ENCODE assay signal across 25 cellular contexts in genomic region chr3:120427201-120427600, GRCh38. TPM values are rescaled to one million over a fixed set of nuclear protein-coding genes. Genes with fewer than 3 reads are reported as not detected.
A peak's percentile ranks its signal among the peaks of the same experiment; 100 is the strongest.
DNase-seq lines count a peak whose midpoint lies in the region; ATAC-seq and TF ChIP-seq lines count a peak whose summit lies in the region.
"Had no signal": no experiment of that assay in that cellular context is flagged by ENCODE, and none has a peak within 500 bp of the region (broad histone marks: within the 10 kb centered on the region; RNA-seq: fewer than 3 reads in every experiment).

No MANE protein-coding gene starts in this region.

- H3K36me3 Mint-ChIP-seq in WTC11 = peaks cover 29% of the 10 kb centered on the region
- H3K36me3 Mint-ChIP-seq: activated CD8-positive, alpha-beta memory T cell treated with anti-CD3 and anti-CD28 coated beads, Interleukin-2, amount 10 ng/mL, durations not matched to agents 7 days and 5 days had no signal

- H3K36me3 ChIP-seq in GM23248 (ENCODE audit: low read depth) = peaks cover 69% of the 10 kb centered on the region
- H3K36me3 ChIP-seq in gastroesophageal sphincter = peaks cover 0 to 23% of the 10 kb centered on the region in 2 donors
- H3K36me3 ChIP-seq in stomach smooth muscle (ENCODE audit: control insufficient read depth in 2 of 2, insufficient read depth in 2 of 2, low read length in 2 of 2) = peaks cover 15 to 20% of the 10 kb centered on the region in 2 donors
- H3K36me3 ChIP-seq: left lung had no signal

- H3K9me2 ChIP-seq in GM23248 (ENCODE audit: insufficient read depth) = no peaks in the 10 kb centered on the region

- peak overlapping the region; percentile 17; the same call in 1 of the 2 replicates for H3K27ac Mint-ChIP-seq in WTC11
- H3K27ac Mint-ChIP-seq: activated CD8-positive, alpha-beta memory T cell treated with anti-CD3 and anti-CD28 coated beads, Interleukin-2, amount 10 ng/mL, durations not matched to agents 7 days and 5 days; activated T-cell treated with anti-CD3 and anti-CD28 coated beads, Interleukin-2, amount 50 U/mL, for 72 hours had no signal

- no peak for TF ChIP-seq CTCF in WTC11 (IDR thresholded peaks at IDR 0.05)
- TF ChIP-seq CTCF in gastroesophageal sphincter (IDR thresholded peaks at IDR 0.05) = no peak

- H3K27me3 Mint-ChIP-seq in WTC11 (ENCODE audit: low read depth) = no peaks in the 10 kb centered on the region

- H3K4me3 ChIP-seq in GM23248 (no peak overlapping the region), gastroesophageal sphincter (no peak overlapping the region), stomach smooth muscle (ENCODE audit: low read length in 2 of 2) (no peak overlapping the region)
- H3K4me3 ChIP-seq: left lung, skin epidermis had no signal

- ATAC-seq in WTC11 (no peak), gastroesophageal sphincter (no peak), GM19397 (IDR thresholded peaks at IDR 0.05; ENCODE audit: unreplicated experiment) (no peak), HG03565 (IDR thresholded peaks at IDR 0.05; ENCODE audit: unreplicated experiment) (no peak)
- ATAC-seq: activated CD8-positive, alpha-beta memory T cell treated with anti-CD3 and anti-CD28 coated beads, Interleukin-2, amount 10 ng/mL, durations not matched to agents 7 days and 5 days; activated T-cell treated with anti-CD3 and anti-CD28 coated beads, Interleukin-2, amount 50 U/mL, for 72 hours; HCT116; left lung had no signal

- H3K4me2 ChIP-seq in GM23248 (ENCODE audit: unreplicated experiment) = peak overlapping the region; percentile 5

- H3K4me3 Mint-ChIP-seq in WTC11 = no peak overlapping the region
- H3K4me3 Mint-ChIP-seq: activated CD8-positive, alpha-beta memory T cell treated with anti-CD3 and anti-CD28 coated beads, Interleukin-2, amount 10 ng/mL, durations not matched to agents 7 days and 5 days; activated T-cell treated with anti-CD3 and anti-CD28 coated beads, Interleukin-2, amount 50 U/mL, for 72 hours; central memory CD8-positive, alpha-beta T cell had no signal

- H3K9me3 ChIP-seq in GM23248 (ENCODE audit: low read depth) = no peaks in the 10 kb centered on the region
- H3K9me3 ChIP-seq in gastroesophageal sphincter = no peaks in the 10 kb centered on the region
- H3K9me3 ChIP-seq in stomach smooth muscle (ENCODE audit: control insufficient read depth in 2 of 2, low read length in 2 of 2) = no peaks in the 10 kb centered on the region
- H3K9me3 ChIP-seq: left lung had no signal

- H3F3A ChIP-seq in GM23248 (ENCODE audit: insufficient read depth) = peaks cover 98% of the 10 kb centered on the region

- H2AFZ ChIP-seq in GM23248 = no peak overlapping the region

- no peak for TF ChIP-seq EP300 in gastroesophageal sphincter (IDR thresholded peaks at IDR 0.05)

- H3K4me1 Mint-ChIP-seq in WTC11 = peaks cover 35% of the 10 kb centered on the region
- H3K4me1 Mint-ChIP-seq: central memory CD8-positive, alpha-beta T cell had no signal

- DNase-seq in GM23248 (no peak), WTC11 (ENCODE audit: low spot score) (no peak), SIG-M5 (lab: John Stamatoyannopoulos, UW) (no peak)
- DNase-seq: activated CD4-positive, alpha-beta T cell treated with anti-CD3 and anti-CD28 coated beads, Interleukin-2, amount 50 U/mL, for 1 hour; activated CD8-positive, alpha-beta memory T cell treated with anti-CD3 and anti-CD28 coated beads, Interleukin-2, amount 10 ng/mL, durations not matched to agents 7 days and 5 days; activated naive CD4-positive, alpha-beta T cell treated with Interleukin-2 at 50 U/mL for 16 hours; activated T-cell treated with anti-CD3 and anti-CD28 coated beads, Interleukin-2, amount 50 U/mL, for 72 hours; amniotic stem cell; Calu3; foreskin fibroblast; left lung; NCI-H1105 treated with DMSO at 0.1 percent for 48 hours; NCI-H2029; NCI-H226; NCI-H82; posterior cingulate gyrus; T1000 had no signal

- H3K9ac ChIP-seq in GM23248 (peak overlapping the region; percentile 44; the same call in 1 of the 2 replicates), stomach smooth muscle (ENCODE audit: low read length in 2 of 2) (no peak overlapping the region)

- peak overlapping the region; percentile 89 for H3K27ac ChIP-seq in GM23248
- peak overlapping the region; percentile 70 to 96 (median 89) for H3K27ac ChIP-seq in gastroesophageal sphincter
- peak overlapping the region; percentile 67 for H3K27ac ChIP-seq in stomach smooth muscle (ENCODE audit: low read length)
- H3K27ac ChIP-seq: C4-2B, left lung had no signal

- TF ChIP-seq POLR2A in gastroesophageal sphincter (IDR thresholded peaks at IDR 0.05) = no peak

- POLR2A ChIA-PET in WTC11 (lab: Charles Lee) = no interaction called here

- peaks cover under 1% of the 10 kb centered on the region; the same call in 1 of the 2 replicates for H4K20me1 ChIP-seq in GM23248 (ENCODE audit: insufficient read depth)

- H3K4me1 ChIP-seq in GM23248 (ENCODE audit: insufficient read depth) (peaks cover 100% of the 10 kb centered on the region), gastroesophageal sphincter (peaks cover 54 to 100% (median 70%) of the 10 kb centered on the region in 3 donors), stomach smooth muscle (ENCODE audit: control insufficient read depth, insufficient read depth, low read length) (peaks cover 70% of the 10 kb centered on the region)

- CTCF ChIA-PET in WTC11 (lab: Charles Lee) = no interaction called here

- in situ Hi-C loops in GM23248 (cut with MboI) = no loop called here

- H3K27me3 ChIP-seq in GM23248 (replicated peaks; ENCODE audit: insufficient read depth) = no peaks in the 10 kb centered on the region
- H3K27me3 ChIP-seq in gastroesophageal sphincter = no peaks in the 10 kb centered on the region
- H3K27me3 ChIP-seq in stomach smooth muscle (ENCODE audit: control insufficient read depth in 1 of 2, insufficient read depth in 2 of 2, low read length in 2 of 2) = no peaks in the 10 kb centered on the region
- H3K27me3 ChIP-seq: left lung had no signal

- H3K79me2 ChIP-seq in GM23248 (ENCODE audit: insufficient read depth) = peaks cover 94% of the 10 kb centered on the region

- no peaks in the 10 kb centered on the region for H3K9me3 Mint-ChIP-seq in WTC11
- H3K9me3 Mint-ChIP-seq: activated T-cell treated with anti-CD3 and anti-CD28 coated beads, Interleukin-2, amount 50 U/mL, for 72 hours; central memory CD8-positive, alpha-beta T cell had no signal

TF ChIP-seq in WTC11, 78 proteins besides CTCF, POLR2A, EP300 and RAD21 (continues in another document):
- TF ChIP-seq TEAD1 (CRISPR knock-in tag; IDR thresholded peaks at IDR 0.05) = no peak
- TF ChIP-seq JAZF1 (CRISPR knock-in tag; IDR thresholded peaks at IDR 0.05) = no peak
- TF ChIP-seq CREM (CRISPR knock-in tag; IDR thresholded peaks at IDR 0.05) = no peak
- no peak for TF ChIP-seq SMAD3 (CRISPR knock-in tag; IDR thresholded peaks at IDR 0.05; ENCODE audit: borderline replicate concordance)
- TF ChIP-seq FOXP4 (CRISPR knock-in tag; IDR thresholded peaks at IDR 0.05) = no peak
- TF ChIP-seq ZNF416 (CRISPR knock-in tag; IDR thresholded peaks at IDR 0.05) = no peak
- no peak for TF ChIP-seq CBFB (CRISPR knock-in tag; IDR thresholded peaks at IDR 0.05; ENCODE audit: low read depth)
- TF ChIP-seq ZSCAN18 (CRISPR knock-in tag; IDR thresholded peaks at IDR 0.05) = no peak
- no peak for TF ChIP-seq OVOL2 (CRISPR knock-in tag; IDR thresholded peaks at IDR 0.05; ENCODE audit: borderline replicate concordance)
- TF ChIP-seq IRF2 (CRISPR knock-in tag; IDR thresholded peaks at IDR 0.05; ENCODE audit: borderline replicate concordance, low read depth) = no peak
- no peak for TF ChIP-seq ZBTB43 (CRISPR knock-in tag; IDR thresholded peaks at IDR 0.05)
- TF ChIP-seq ESRRA (CRISPR knock-in tag; IDR thresholded peaks at IDR 0.05; ENCODE audit: borderline replicate concordance) = no peak

RNA-seq across cellular contexts. Expression of gene FSTL1, which starts 23.6 kb away (rescaled TPM):
- 4,171 and 4,244 TPM in 2 replicates for total RNA-seq in GM23248 (2014; rRNA removed; shearing (Covaris generic))
- polyA plus RNA-seq in GM23248 (2016; fragmentation: Nextera tagmentation; extraction: Ambion mirVana) = 1,910 and 1,919 TPM in 2 replicates
- total RNA-seq in WTC11 (2021) (271 to 286 TPM (median 272 TPM) in 3 replicates), gastroesophageal sphincter (1,000 to 10,000 TPM in 1 of 4 donors, 100 to 1,000 TPM in 3; 343 to 1,189 (median 766) TPM)
